8 cellular contexts compared by ENCODE assay signal in the genomic region with DNA sequence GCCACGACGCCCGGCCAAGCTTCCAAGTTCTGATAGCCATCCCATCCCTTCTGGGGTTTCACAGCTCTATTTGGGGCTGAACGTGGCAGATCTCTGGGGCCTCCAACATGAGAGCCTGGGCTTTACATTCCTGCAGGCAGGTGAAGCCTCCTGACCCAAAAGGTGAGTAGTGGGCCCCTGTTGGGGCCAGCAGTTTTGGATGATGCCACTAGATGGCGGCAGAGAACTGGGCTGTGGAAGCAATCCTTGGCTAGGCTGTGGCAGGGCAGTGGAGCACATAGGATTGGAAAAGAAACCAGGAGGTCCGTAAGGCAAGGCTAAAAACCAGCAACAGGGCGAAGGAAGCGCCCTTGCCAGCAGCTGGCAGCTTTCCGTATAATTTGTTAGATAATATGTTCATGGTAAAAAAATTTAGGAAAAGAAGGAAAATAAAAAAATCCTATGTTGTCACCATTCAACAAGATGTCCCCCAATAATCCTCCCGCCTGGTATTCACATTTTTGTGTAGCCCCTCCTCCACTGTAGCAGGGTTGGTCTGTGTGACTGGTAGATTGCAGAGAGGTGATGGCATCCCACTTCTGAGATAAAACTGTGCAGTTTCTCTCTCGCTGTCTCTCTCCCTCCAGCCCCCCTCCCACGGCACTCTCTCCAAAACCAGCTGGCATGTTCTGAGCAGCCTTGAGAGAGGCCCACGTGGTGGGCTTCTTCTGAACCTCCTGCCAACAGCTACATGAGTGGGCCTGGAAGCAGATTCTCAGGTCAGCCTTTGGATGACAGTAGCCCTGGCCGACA. TPM values are rescaled to one million over a fixed set of nuclear protein-coding genes. Genes with fewer than 3 reads are reported as not detected.
A peak's percentile ranks its signal among the peaks of the same experiment; 100 is the strongest.
DNase-seq lines count a peak whose midpoint lies in the region; ATAC-seq and TF ChIP-seq lines count a peak whose summit lies in the region.

No MANE protein-coding gene starts in this region.

- no peaks in the 10 kb centered on the region for H3K9me2 ChIP-seq in SK-N-SH

- peaks cover 0 to 3% of the 10 kb centered on the region in 2 experiments; a peak in 2 of 4 replicates for H3K4me1 ChIP-seq in SK-N-SH (ENCODE audit: control insufficient read depth in 1 of 2, insufficient read depth in 2 of 2, low read depth in 1 of 2, low read length in 1 of 2)
- H3K4me1 ChIP-seq in adipocyte (ENCODE audit: control insufficient read depth, insufficient read depth, low read length), result peaks cover 23% of the 10 kb centered on the region
- peaks cover 57% of the 10 kb centered on the region for H3K4me1 ChIP-seq in left ventricle myocardium inferior

- no peaks in the 10 kb centered on the region for H3F3A ChIP-seq in SK-N-SH (replicated peaks; ENCODE audit: insufficient read depth)

- H3K9ac ChIP-seq in SK-N-SH (no peak overlapping the region), adipocyte (ENCODE audit: low read length) (peak overlapping the region; percentile 55)

- H3K79me2 ChIP-seq in SK-N-SH (ENCODE audit: insufficient read depth), result no peaks in the 10 kb centered on the region

- 48% methylated on average over 14 of the region's 14 CpGs for WGBS in SK-N-SH (ENCODE audit: low lambda C conversion rate)

- peaks cover 0 to 4% of the 10 kb centered on the region in 2 experiments for H3K36me3 ChIP-seq in SK-N-SH (replicated peaks in 1 of 2; ENCODE audit: control insufficient read depth in 1 of 2, insufficient read depth in 2 of 2, low read length in 1 of 2)
- H3K36me3 ChIP-seq in adipocyte (ENCODE audit: control insufficient read depth, insufficient read depth, low read length, severe bottlenecking), result no peaks in the 10 kb centered on the region
- no peaks in the 10 kb centered on the region for H3K36me3 ChIP-seq in left ventricle myocardium inferior

- TF ChIP-seq CTCF in LNCAP (IDR thresholded peaks at IDR 0.05), result peak; percentile 96
- peak; percentile 97 for TF ChIP-seq CTCF in SK-N-SH (IDR thresholded peaks at IDR 0.05)
- peak; percentile 88 for TF ChIP-seq CTCF in left ventricle myocardium inferior (IDR thresholded peaks at IDR 0.05; ENCODE audit: borderline replicate concordance)

- peak; percentile 86 for TF ChIP-seq RAD21 in SK-N-SH (IDR thresholded peaks at IDR 0.05; ENCODE audit: low read length)

- peak; percentile 42 for DNase-seq in DMS153 treated with DMSO at 0.1 percent for 48 hours (lab: John Stamatoyannopoulos, UW; ENCODE audit: unreplicated experiment)
- DNase-seq in SK-N-SH, result peak; percentile 76
- peak; percentile 81 for DNase-seq in adipocyte (ENCODE audit: low read depth)
- DNase-seq in left ventricle myocardium inferior, result peak; percentile 64
- DNase-seq in sciatic nerve (ENCODE audit: low spot score), result peak; percentile 75

- POLR2A ChIA-PET in SK-N-SH (lab: Yijun Ruan, JAX), result no interaction called here

- H3K27ac ChIP-seq in SK-N-SH (ENCODE audit: low read depth in 2 of 2, low read length in 1 of 2) (no peak overlapping the region), left ventricle myocardium inferior (replicated peaks) (peak overlapping the region; percentile 89)

- peak overlapping the region in 1 of 2 experiments; percentile 52; a peak in 1 of 4 replicates for H3K4me3 ChIP-seq in SK-N-SH (ENCODE audit: low read depth in 2 of 2, low read length in 1 of 2)
- H3K4me3 ChIP-seq in adipocyte (ENCODE audit: low read length), result peak overlapping the region; percentile 76
- H3K4me3 ChIP-seq in left ventricle myocardium inferior, result peak overlapping the region; percentile 28

- intact Hi-C loops in left ventricle myocardium inferior (cut with micrococcal nuclease) (no loop called here), sciatic nerve (cut with DNase I) (no loop called here)

- peak; percentile 79 for ATAC-seq in GM21515 (IDR thresholded peaks at IDR 0.05; ENCODE audit: unreplicated experiment)
- peak; percentile 78 for ATAC-seq in sciatic nerve
- ATAC-seq in GM18520 (IDR thresholded peaks at IDR 0.05; ENCODE audit: unreplicated experiment), result no peak

- no peaks in the 10 kb centered on the region for H3K9me3 ChIP-seq in SK-N-SH
- no peaks in the 10 kb centered on the region for H3K9me3 ChIP-seq in adipocyte (ENCODE audit: control insufficient read depth, low read length)
- no peaks in the 10 kb centered on the region for H3K9me3 ChIP-seq in left ventricle myocardium inferior (replicated peaks)

- no peak for TF ChIP-seq EP300 in SK-N-SH (IDR thresholded peaks at IDR 0.05; ENCODE audit: borderline replicate concordance in 1 of 2, low read depth in 1 of 2, low read length in 1 of 2)

- no peaks in the 10 kb centered on the region for H4K20me1 ChIP-seq in SK-N-SH (ENCODE audit: insufficient read depth)

- CTCF ChIA-PET in SK-N-SH (lab: Yijun Ruan, JAX), result interaction anchor here (0.6 to 1.9 kb wide), 18 partner anchors 9 to 1822 kb away, joined by 3 to 18 read pairs (median 4); no protein-coding TSS in a partner anchor

- H3K4me2 ChIP-seq in SK-N-SH, result no peak overlapping the region

- H2AFZ ChIP-seq in SK-N-SH (ENCODE audit: low read depth), result no peak overlapping the region

- no peaks in the 10 kb centered on the region for H3K27me3 ChIP-seq in SK-N-SH (ENCODE audit: insufficient read depth)
- no peaks in the 10 kb centered on the region for H3K27me3 ChIP-seq in adipocyte (replicated peaks; ENCODE audit: control insufficient read depth, insufficient read depth, low read length)
- no peaks in the 10 kb centered on the region for H3K27me3 ChIP-seq in left ventricle myocardium inferior (ENCODE audit: low read depth)

TF ChIP-seq in SK-N-SH, 30 proteins besides CTCF, POLR2A, EP300 and RAD21:
- peak; percentile 64 for TF ChIP-seq SMC3 (IDR thresholded peaks at IDR 0.05; ENCODE audit: low read depth, low read length)
- 0 out of 2 replicates have a peak, but pooled peaks have one; percentile 16 for TF ChIP-seq NRF1 (IDR thresholded peaks at IDR 0.05; ENCODE audit: low read depth, low read length)
- no peak for TF ChIP-seq POLR2AphosphoS5 (IDR thresholded peaks at IDR 0.05; ENCODE audit: low read depth, low read length)
- no peak for TF ChIP-seq SIN3A (IDR thresholded peaks at IDR 0.05; ENCODE audit: borderline replicate concordance, low read depth, low read length)
TF ChIP-seq in SK-N-SH: peak in this region for 2.

RNA-seq across cellular contexts. Expression of a gene that starts 43.6 kb away (rescaled TPM):
- polyA plus RNA-seq in SK-N-SH (2012; rRNA removed), result not detected in 2 replicates
- polyA plus RNA-seq in SK-N-SH (2012; cell fraction: cytosol; rRNA removed), result not detected in 2 replicates
- not detected in 2 replicates for polyA plus RNA-seq in SK-N-SH (2012; cell fraction: nucleus; rRNA removed)
- total RNA-seq in left ventricle myocardium inferior, result not detected
- not detected for total RNA-seq in sciatic nerve
